ENCODE assay signal across 1 cellular context in the genomic region with DNA sequence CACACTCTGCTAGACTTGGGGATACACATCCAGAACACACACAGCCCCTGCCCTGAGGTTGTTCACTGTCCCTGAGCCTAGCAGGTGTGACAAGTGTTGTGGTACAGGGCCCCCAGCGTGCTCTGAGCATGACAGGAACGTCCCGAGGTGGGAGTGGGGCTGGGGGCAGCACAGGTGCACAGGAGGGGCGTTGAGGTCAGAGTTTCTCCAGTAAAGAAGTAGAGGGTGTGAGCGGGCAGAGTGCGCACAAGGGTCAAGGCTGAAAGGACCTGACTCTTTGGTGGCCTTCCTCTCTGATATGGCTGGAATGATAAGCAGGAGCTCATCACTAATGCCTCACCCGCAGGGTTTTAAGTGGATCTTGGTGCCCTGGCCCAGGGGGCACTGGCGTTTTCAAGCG.
TF ChIP-seq lines count a peak whose summit lies in the region.

No MANE protein-coding gene starts in this region.

TF ChIP-seq in HepG2, 621 proteins besides CTCF, POLR2A, EP300 and RAD21 (continues in another document):
- no peak for TF ChIP-seq ZNF407 (CRISPR knock-in tag; IDR thresholded peaks at IDR 0.05; ENCODE audit: not compliant biosample characterization)
- TF ChIP-seq KLF16 (CRISPR knock-in tag; IDR thresholded peaks at IDR 0.05) = no peak
- no peak for TF ChIP-seq NFE2L2 (IDR thresholded peaks at IDR 0.05; ENCODE audit: low read length)
- TF ChIP-seq GFI1 (CRISPR knock-in tag; IDR thresholded peaks at IDR 0.05; ENCODE audit: borderline replicate concordance) = no peak
- no peak for TF ChIP-seq ZNF768 (CRISPR knock-in tag; IDR thresholded peaks at IDR 0.05)
- TF ChIP-seq SCMH1 (CRISPR knock-in tag; IDR thresholded peaks at IDR 0.05; ENCODE audit: borderline replicate concordance) = no peak
- no peak for TF ChIP-seq HNRNPL (IDR thresholded peaks at IDR 0.05; ENCODE audit: low read depth, low read length)
- no peak for TF ChIP-seq DPF2 (CRISPR knock-in tag; IDR thresholded peaks at IDR 0.05; ENCODE audit: borderline replicate concordance, low read depth)
- no peak for TF ChIP-seq ZNF446 (CRISPR knock-in tag; IDR thresholded peaks at IDR 0.05)
- TF ChIP-seq CCAR2 (optimal IDR thresholded peaks at IDR 0.05; ENCODE audit: low read depth, low read length) = no peak
- TF ChIP-seq, protein P1, sequence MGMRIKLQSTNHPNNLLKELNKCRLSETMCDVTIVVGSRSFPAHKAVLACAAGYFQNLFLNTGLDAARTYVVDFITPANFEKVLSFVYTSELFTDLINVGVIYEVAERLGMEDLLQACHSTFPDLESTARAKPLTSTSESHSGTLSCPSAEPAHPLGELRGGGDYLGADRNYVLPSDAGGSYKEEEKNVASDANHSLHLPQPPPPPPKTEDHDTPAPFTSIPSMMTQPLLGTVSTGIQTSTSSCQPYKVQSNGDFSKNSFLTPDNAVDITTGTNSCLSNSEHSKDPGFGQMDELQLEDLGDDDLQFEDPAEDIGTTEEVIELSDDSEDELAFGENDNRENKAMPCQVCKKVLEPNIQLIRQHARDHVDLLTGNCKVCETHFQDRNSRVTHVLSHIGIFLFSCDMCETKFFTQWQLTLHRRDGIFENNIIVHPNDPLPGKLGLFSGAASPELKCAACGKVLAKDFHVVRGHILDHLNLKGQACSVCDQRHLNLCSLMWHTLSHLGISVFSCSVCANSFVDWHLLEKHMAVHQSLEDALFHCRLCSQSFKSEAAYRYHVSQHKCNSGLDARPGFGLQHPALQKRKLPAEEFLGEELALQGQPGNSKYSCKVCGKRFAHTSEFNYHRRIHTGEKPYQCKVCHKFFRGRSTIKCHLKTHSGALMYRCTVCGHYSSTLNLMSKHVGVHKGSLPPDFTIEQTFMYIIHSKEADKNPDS (CRISPR knock-in tag; IDR thresholded peaks at IDR 0.05) = no peak
- TF ChIP-seq, protein P2, sequence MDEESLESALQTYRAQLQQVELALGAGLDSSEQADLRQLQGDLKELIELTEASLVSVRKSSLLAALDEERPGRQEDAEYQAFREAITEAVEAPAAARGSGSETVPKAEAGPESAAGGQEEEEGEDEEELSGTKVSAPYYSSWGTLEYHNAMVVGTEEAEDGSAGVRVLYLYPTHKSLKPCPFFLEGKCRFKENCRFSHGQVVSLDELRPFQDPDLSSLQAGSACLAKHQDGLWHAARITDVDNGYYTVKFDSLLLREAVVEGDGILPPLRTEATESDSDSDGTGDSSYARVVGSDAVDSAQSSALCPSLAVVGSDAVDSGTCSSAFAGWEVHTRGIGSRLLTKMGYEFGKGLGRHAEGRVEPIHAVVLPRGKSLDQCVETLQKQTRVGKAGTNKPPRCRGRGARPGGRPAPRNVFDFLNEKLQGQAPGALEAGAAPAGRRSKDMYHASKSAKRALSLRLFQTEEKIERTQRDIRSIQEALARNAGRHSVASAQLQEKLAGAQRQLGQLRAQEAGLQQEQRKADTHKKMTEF (CRISPR knock-in tag; IDR thresholded peaks at IDR 0.05) = no peak
- 0 out of 2 replicates have a peak, but pooled peaks have one; percentile 21 for TF ChIP-seq KDM3A (CRISPR knock-in tag; IDR thresholded peaks at IDR 0.05; ENCODE audit: low read depth)
- TF ChIP-seq TEAD3 (CRISPR knock-in tag; optimal IDR thresholded peaks at IDR 0.05; ENCODE audit: borderline replicate concordance) = peak; percentile 51
- TF ChIP-seq, protein P3, sequence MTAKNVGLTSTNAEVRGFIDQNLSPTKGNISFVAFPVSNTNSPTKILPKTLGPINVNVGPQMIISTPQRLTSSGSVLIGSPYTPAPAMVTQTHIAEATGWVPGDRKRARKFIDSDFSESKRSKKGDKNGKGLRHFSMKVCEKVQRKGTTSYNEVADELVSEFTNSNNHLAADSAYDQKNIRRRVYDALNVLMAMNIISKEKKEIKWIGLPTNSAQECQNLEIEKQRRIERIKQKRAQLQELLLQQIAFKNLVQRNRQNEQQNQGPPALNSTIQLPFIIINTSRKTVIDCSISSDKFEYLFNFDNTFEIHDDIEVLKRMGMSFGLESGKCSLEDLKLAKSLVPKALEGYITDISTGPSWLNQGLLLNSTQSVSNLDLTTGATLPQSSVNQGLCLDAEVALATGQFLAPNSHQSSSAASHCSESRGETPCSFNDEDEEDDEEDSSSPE (CRISPR knock-in tag; IDR thresholded peaks at IDR 0.05) = no peak
- no peak for TF ChIP-seq ZNF17 (CRISPR knock-in tag; IDR thresholded peaks at IDR 0.05)
- TF ChIP-seq ZBTB7A (CRISPR knock-in tag; IDR thresholded peaks at IDR 0.05) = 0 out of 2 replicates have a peak, but pooled peaks have one; percentile 44
- TF ChIP-seq NFE2 (CRISPR knock-in tag; IDR thresholded peaks at IDR 0.05) = no peak
- TF ChIP-seq, protein P4, sequence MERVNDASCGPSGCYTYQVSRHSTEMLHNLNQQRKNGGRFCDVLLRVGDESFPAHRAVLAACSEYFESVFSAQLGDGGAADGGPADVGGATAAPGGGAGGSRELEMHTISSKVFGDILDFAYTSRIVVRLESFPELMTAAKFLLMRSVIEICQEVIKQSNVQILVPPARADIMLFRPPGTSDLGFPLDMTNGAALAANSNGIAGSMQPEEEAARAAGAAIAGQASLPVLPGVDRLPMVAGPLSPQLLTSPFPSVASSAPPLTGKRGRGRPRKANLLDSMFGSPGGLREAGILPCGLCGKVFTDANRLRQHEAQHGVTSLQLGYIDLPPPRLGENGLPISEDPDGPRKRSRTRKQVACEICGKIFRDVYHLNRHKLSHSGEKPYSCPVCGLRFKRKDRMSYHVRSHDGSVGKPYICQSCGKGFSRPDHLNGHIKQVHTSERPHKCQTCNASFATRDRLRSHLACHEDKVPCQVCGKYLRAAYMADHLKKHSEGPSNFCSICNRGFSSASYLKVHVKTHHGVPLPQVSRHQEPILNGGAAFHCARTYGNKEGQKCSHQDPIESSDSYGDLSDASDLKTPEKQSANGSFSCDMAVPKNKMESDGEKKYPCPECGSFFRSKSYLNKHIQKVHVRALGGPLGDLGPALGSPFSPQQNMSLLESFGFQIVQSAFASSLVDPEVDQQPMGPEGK (CRISPR knock-in tag; IDR thresholded peaks at IDR 0.05) = peak; percentile 42; the same call in 1 of the 2 replicates
- no peak for TF ChIP-seq SIX1 (CRISPR knock-in tag; IDR thresholded peaks at IDR 0.05; ENCODE audit: borderline replicate concordance)
- TF ChIP-seq ZEB1 (IDR thresholded peaks at IDR 0.05; ENCODE audit: insufficient replicate concordance, low read depth) = no peak
- TF ChIP-seq HNF4A (CRISPR knock-in tag; IDR thresholded peaks at IDR 0.05) = peak; percentile 57
- no peak for TF ChIP-seq SOX13 (IDR thresholded peaks at IDR 0.05)
- TF ChIP-seq SOX13 (CRISPR knock-in tag; conservative IDR thresholded peaks at IDR 0.05 in 1 of 2, IDR thresholded peaks at IDR 0.05 in 1 of 2) = 0 out of 4 replicates have a peak, but pooled peaks of 1 of the 2 experiments have one; percentile 9
- no peak for TF ChIP-seq ZNF724P (CRISPR knock-in tag; IDR thresholded peaks at IDR 0.05; ENCODE audit: borderline replicate concordance)
- no peak for TF ChIP-seq PLRG1 (conservative IDR thresholded peaks at IDR 0.05)
- no peak for TF ChIP-seq UBTF (CRISPR knock-in tag; IDR thresholded peaks at IDR 0.05)
- TF ChIP-seq NFIC (IDR thresholded peaks at IDR 0.05; ENCODE audit: low read length) = no peak
- TF ChIP-seq, protein P5, sequence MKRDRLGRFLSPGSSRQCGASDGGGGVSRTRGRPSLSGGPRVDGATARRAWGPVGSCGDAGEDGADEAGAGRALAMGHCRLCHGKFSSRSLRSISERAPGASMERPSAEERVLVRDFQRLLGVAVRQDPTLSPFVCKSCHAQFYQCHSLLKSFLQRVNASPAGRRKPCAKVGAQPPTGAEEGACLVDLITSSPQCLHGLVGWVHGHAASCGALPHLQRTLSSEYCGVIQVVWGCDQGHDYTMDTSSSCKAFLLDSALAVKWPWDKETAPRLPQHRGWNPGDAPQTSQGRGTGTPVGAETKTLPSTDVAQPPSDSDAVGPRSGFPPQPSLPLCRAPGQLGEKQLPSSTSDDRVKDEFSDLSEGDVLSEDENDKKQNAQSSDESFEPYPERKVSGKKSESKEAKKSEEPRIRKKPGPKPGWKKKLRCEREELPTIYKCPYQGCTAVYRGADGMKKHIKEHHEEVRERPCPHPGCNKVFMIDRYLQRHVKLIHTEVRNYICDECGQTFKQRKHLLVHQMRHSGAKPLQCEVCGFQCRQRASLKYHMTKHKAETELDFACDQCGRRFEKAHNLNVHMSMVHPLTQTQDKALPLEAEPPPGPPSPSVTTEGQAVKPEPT (CRISPR knock-in tag; IDR thresholded peaks at IDR 0.05; ENCODE audit: low read depth) = no peak
- 0 out of 2 replicates have a peak, but pooled peaks have one; percentile 46 for TF ChIP-seq ZNF619 (CRISPR knock-in tag; IDR thresholded peaks at IDR 0.05)
- TF ChIP-seq ZBTB3 (CRISPR knock-in tag; IDR thresholded peaks at IDR 0.05; ENCODE audit: borderline replicate concordance, low read depth) = no peak
